Comparison of ENCODE assay signal across 1 cellular context in the genomic region with DNA sequence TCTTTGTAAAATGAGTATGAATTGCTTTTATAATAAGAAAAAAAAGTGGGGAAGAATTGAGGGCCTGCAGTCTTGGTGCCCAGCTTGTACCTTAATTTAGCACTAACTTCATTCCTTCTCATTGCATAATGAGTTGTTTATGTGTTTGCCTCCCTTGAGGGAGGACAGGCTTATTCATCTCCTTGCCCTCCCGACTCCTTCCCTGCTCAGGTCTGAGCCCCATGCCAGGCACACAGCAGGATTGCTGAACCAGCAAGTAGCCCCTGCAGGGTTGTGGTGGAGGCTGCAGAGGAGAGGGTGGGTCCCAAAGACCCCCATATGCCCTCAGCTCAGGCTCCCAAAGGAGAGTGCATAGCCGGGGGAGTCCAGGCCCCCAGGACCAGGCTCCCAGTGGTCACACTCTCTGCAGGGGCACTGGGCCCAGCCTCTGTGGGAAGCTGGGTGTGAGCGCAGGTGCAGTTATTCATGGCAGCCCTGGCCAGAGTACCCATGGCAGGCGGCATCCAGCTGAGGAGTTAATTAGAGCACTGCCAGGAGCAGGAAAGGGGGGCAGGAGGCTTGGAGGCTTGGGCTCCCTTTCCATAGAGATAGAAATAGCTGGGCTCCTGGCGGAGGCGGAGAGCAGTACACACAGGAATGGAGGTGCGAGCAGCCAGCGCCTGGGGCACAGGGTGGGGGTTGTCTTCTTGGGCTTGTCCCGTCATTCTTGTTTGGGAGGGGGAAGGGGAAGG.
TF ChIP-seq lines count a peak whose summit lies in the region.

No MANE protein-coding gene starts in this region.

TF ChIP-seq in HepG2, 621 proteins besides CTCF, POLR2A, EP300 and RAD21:
- no peak for TF ChIP-seq KLF13 (CRISPR knock-in tag; IDR thresholded peaks at IDR 0.05)
- TF ChIP-seq BHLHE40 (IDR thresholded peaks at IDR 0.05; ENCODE audit: low read length), result no peak
- TF ChIP-seq ZNF709 (CRISPR knock-in tag; IDR thresholded peaks at IDR 0.05), result no peak
- TF ChIP-seq, protein P1, sequence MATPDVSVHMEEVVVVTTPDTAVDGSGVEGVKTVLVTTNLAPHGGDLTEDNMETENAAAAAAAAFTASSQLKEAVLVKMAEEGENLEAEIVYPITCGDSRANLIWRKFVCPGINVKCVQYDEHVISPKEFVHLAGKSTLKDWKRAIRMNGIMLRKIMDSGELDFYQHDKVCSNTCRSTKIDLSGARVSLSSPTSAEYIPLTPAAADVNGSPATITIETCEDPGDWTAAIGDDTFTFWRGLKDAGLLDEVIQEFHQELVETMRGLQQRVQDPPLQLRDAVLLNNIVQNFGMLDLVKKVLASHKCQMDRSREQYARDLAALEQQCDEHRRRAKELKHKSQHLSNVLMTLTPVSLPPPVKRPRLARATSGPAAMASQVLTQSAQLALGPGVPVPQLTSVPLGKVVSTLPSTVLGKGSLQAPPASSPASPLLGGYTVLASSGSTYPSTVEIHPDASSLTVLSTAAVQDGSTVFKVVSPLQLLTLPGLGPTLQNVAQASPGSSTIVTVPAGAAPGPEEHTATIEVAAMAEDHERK (CRISPR knock-in tag; IDR thresholded peaks at IDR 0.05; ENCODE audit: low read depth), result no peak
- no peak for TF ChIP-seq KDM1A (CRISPR knock-in tag; IDR thresholded peaks at IDR 0.05)
- no peak for TF ChIP-seq MLLT10 (CRISPR knock-in tag; IDR thresholded peaks at IDR 0.05)
- no peak for TF ChIP-seq NFE2L2 (IDR thresholded peaks at IDR 0.05; ENCODE audit: low read length)
- TF ChIP-seq, protein P2, sequence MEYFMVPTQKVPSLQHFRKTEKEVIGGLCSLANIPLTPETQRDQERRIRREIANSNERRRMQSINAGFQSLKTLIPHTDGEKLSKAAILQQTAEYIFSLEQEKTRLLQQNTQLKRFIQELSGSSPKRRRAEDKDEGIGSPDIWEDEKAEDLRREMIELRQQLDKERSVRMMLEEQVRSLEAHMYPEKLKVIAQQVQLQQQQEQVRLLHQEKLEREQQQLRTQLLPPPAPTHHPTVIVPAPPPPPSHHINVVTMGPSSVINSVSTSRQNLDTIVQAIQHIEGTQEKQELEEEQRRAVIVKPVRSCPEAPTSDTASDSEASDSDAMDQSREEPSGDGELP (IDR thresholded peaks at IDR 0.05; ENCODE audit: borderline replicate concordance, low read depth), result no peak
- TF ChIP-seq SOX13 (IDR thresholded peaks at IDR 0.05), result no peak
- TF ChIP-seq SOX13 (CRISPR knock-in tag; conservative IDR thresholded peaks at IDR 0.05 in 1 of 2, IDR thresholded peaks at IDR 0.05 in 1 of 2), result no peak
- no peak for TF ChIP-seq SP5 (CRISPR knock-in tag; IDR thresholded peaks at IDR 0.05; ENCODE audit: borderline replicate concordance, low read depth)
- no peak for TF ChIP-seq JDP2 (CRISPR knock-in tag; IDR thresholded peaks at IDR 0.05; ENCODE audit: borderline replicate concordance)
- no peak for TF ChIP-seq ETV6 (CRISPR knock-in tag; conservative IDR thresholded peaks at IDR 0.05)
